Comparison of ENCODE assay signal across 22 cellular contexts in the genomic region with DNA sequence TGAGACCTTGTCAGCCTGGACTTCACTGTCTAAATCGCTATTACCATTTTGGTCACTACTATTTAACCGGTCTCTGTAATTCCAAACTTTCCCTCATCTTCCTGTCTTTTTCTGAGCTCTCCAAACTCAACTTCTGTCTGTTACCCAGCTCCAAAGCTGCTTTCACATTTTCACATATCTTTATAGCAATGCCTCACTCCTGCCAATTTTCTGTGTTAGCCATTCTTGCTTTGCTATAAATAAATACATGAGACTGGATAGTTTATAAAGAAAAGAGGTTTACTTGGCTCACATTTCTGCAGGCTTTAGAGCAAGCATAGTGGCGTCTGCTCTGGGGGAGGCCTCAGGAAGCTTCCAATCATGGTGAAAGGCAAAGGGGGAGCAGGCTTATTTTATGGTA.
DNase-seq lines count a peak whose midpoint lies in the region; ATAC-seq, FAIRE-seq and TF ChIP-seq lines count a peak whose summit lies in the region.
"Had no signal": no experiment of that assay in that cellular context is flagged by ENCODE, and none has a peak within 500 bp of the region (broad histone marks: within the 10 kb centered on the region; RNA-seq: fewer than 3 reads in every experiment).

No MANE protein-coding gene starts in this region.

- no peak for TF ChIP-seq CTCF in choroid plexus epithelial cell (conservative IDR thresholded peaks at IDR 0.05; ENCODE audit: low read depth, low read length)
- TF ChIP-seq CTCF in left ventricle myocardium inferior (IDR thresholded peaks at IDR 0.05; ENCODE audit: borderline replicate concordance) = no peak

- H3K27ac ChIP-seq in right cardiac atrium (ENCODE audit: low read length) = no peak overlapping the region
- H3K27ac ChIP-seq in left ventricle myocardium inferior (replicated peaks) = peak overlapping the region; percentile 68
- H3K27ac ChIP-seq: 22Rv1, BLaER1, C4-2B had no signal

- H3K27me3 ChIP-seq in right cardiac atrium (ENCODE audit: control insufficient read depth, insufficient read depth) (no peaks in the 10 kb centered on the region), left ventricle myocardium inferior (ENCODE audit: low read depth) (no peaks in the 10 kb centered on the region)
- H3K27me3 ChIP-seq: BLaER1 had no signal

- H3K4me3 ChIP-seq in right cardiac atrium (ENCODE audit: low read length) (no peak overlapping the region), choroid plexus epithelial cell (ENCODE audit: low read depth, low read length) (no peak overlapping the region), left ventricle myocardium inferior (no peak overlapping the region)
- H3K4me3 ChIP-seq: BLaER1, GM12878, GM23338 had no signal

- TF ChIP-seq POLR2A in GM12892 (IDR thresholded peaks at IDR 0.05; ENCODE audit: low read depth, low read length) = no peak

- 56% methylated on average over 3 of the region's 3 CpGs for WGBS in right cardiac atrium

- no peak for DNase-seq in Right ventricle myocardium inferior (ENCODE audit: missing footprints)
- DNase-seq in right cardiac atrium = no peak
- DNase-seq in choroid plexus epithelial cell (ENCODE audit: low read depth) = peak; percentile 8
- DNase-seq in left ventricle myocardium inferior = no peak
- DNase-seq in superior temporal gyrus (ENCODE audit: extremely low spot score) = peak; percentile 33
- no peak for DNase-seq in GM12892 (ENCODE audit: insufficient read length)
- no peak for DNase-seq in stimulated activated CD4-positive, alpha-beta T cell treated with anti-CD3 and anti-CD28 coated beads, Interleukin-1b, Interleukin-23, amount 100 ng/mL, for 48 hours
- DNase-seq: Caco-2; CD4-positive, CD25-positive, alpha-beta regulatory T cell; CD8-positive, alpha-beta T cell; DMS153; DND-41; GDM1; H9 had no signal

- H3K36me3 ChIP-seq in left ventricle myocardium inferior = no peaks in the 10 kb centered on the region
- H3K36me3 ChIP-seq: BLaER1 had no signal

- no peak for FAIRE-seq in GM12892 (lab: Jason Lieb, UNC)
- FAIRE-seq: A204.1, GM18507 had no signal

- H3K4me1 ChIP-seq in right cardiac atrium (ENCODE audit: control insufficient read depth, insufficient read depth, low read length) (no peaks in the 10 kb centered on the region), left ventricle myocardium inferior (peaks cover 4% of the 10 kb centered on the region)
- H3K4me1 ChIP-seq: BLaER1, Caco-2 had no signal

- intact Hi-C loops in Right ventricle myocardium inferior (cut with DNase I) = no loop called here
- intact Hi-C loops in right cardiac atrium (cut with DNase I) = no loop called here
- intact Hi-C loops in left ventricle myocardium inferior (cut with micrococcal nuclease) = no loop called here

- H3K9me3 ChIP-seq in right cardiac atrium (ENCODE audit: control insufficient read depth, low read length) (peaks cover 2% of the 10 kb centered on the region), left ventricle myocardium inferior (replicated peaks) (peaks cover 24% of the 10 kb centered on the region)
- H3K9me3 ChIP-seq: Caco-2 had no signal

- ATAC-seq in Right ventricle myocardium inferior (peak; percentile 34), right cardiac atrium (no peak)
- ATAC-seq: CD8-positive, alpha-beta T cell; GM12878; GM23338; HCT116 had no signal

Comparison
In these comparisons a context has a peak if more than half of its experiments do, and no peak if none do; other contexts are left out.
1. DNase-seq: peak in choroid plexus epithelial cell (single experiment) and superior temporal gyrus (single experiment); none in Right ventricle myocardium inferior (single experiment), right cardiac atrium (0 of 3), left ventricle myocardium inferior (single experiment), GM12892 (single experiment) and stimulated activated CD4-positive, alpha-beta T cell treated with anti-CD3 and anti-CD28 coated beads, Interleukin-1b, Interleukin-23, amount 100 ng/mL, for 48 hours (single experiment).